Comparison of ENCODE assay signal across 11 cellular contexts in the genomic region with DNA sequence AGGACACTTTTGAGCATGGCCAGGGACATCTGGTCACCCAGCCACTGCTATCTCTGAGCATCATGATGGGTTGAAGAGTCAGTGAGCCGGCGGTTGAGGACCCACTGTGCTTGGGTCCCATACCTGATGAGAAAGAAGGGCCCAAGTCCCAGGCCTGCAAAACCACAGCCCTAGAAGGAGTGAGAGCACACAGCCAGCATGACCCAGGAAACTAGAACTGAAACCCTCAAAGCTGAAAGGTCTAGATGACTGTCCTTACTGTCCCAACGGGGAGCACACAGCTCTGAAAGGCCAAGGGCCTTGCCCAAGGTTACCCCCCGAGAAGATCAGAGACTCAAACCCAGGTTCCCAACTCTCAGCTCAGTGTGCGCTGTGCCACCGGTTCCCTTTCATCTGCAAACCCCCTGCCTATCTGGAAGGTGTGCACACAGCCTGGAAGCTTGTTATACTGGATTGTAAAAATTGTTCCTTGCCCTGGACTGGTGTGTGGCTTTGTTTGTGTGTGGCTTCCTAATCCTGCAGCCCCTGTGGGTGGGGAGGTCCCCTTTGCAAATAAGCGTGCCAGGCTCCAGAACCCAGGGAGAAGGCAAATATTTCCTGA. TPM values are rescaled to one million over a fixed set of nuclear protein-coding genes. Genes with fewer than 3 reads are reported as not detected.
A peak's percentile ranks its signal among the peaks of the same experiment; 100 is the strongest.
DNase-seq lines count a peak whose midpoint lies in the region; ATAC-seq and TF ChIP-seq lines count a peak whose summit lies in the region.
"Had no signal": no experiment of that assay in that cellular context is flagged by ENCODE, and none has a peak within 500 bp of the region (broad histone marks: within the 10 kb centered on the region; RNA-seq: fewer than 3 reads in every experiment).

No MANE protein-coding gene starts in this region.

- 62 to 78% (median 71%) methylated on average over 5 to 7 of the region's 7 CpGs for WGBS in spleen, 5 donors

- intact Hi-C loops in posterior cingulate gyrus (cut with DNase I) = no loop called here
- intact Hi-C loops in spleen (cut with DNase I; ENCODE audit: low total_unique reads) = no loop called here

- peak; percentile 21 to 46 for ATAC-seq in activated CD4-positive, CD25-positive, alpha-beta regulatory T cell treated with anti-CD3 and anti-CD28 coated beads, Interleukin-2, amount 50 U/mL, for 24 hours
- peak; percentile 92 for ATAC-seq in HG03439 (IDR thresholded peaks at IDR 0.05; ENCODE audit: unreplicated experiment)
- ATAC-seq in stimulated activated naive CD8-positive, alpha-beta T cell treated with anti-CD3 and anti-CD28 coated beads, Interleukin-15, amount 100 ng/mL, for 72 hours = peak; percentile 53

- H3K27me3 Mint-ChIP-seq in stimulated activated naive CD8-positive, alpha-beta T cell treated with anti-CD3 and anti-CD28 coated beads, Interleukin-15, amount 100 ng/mL, for 72 hours = no peaks in the 10 kb centered on the region
- H3K27me3 Mint-ChIP-seq: activated naive CD8-positive, alpha-beta T cell had no signal

- DNase-seq in activated CD4-positive, CD25-positive, alpha-beta regulatory T cell treated with anti-CD3 and anti-CD28 coated beads, Interleukin-2, amount 50 U/mL, for 72 hours = no peak
- no peak for DNase-seq in stimulated activated naive CD8-positive, alpha-beta T cell treated with anti-CD3 and anti-CD28 coated beads, Interleukin-15, amount 100 ng/mL, for 72 hours
- no peak for DNase-seq in posterior cingulate gyrus
- DNase-seq in spleen = no peak
- no peak for DNase-seq in DMS53 (lab: John Stamatoyannopoulos, UW)

- H3K27me3 ChIP-seq in spleen (replicated peaks in 1 of 7) = no peaks in the 10 kb centered on the region

- H3K4me3 Mint-ChIP-seq in stimulated activated naive CD8-positive, alpha-beta T cell treated with anti-CD3 and anti-CD28 coated beads, Interleukin-15, amount 100 ng/mL, for 72 hours = no peak overlapping the region
- H3K4me3 Mint-ChIP-seq: activated naive CD8-positive, alpha-beta T cell had no signal

- no peak for TF ChIP-seq CTCF in HEK293 (tag by site-specific recombination; IDR thresholded peaks at IDR 0.05)
- TF ChIP-seq CTCF in spleen (IDR thresholded peaks at IDR 0.05 in 8 of 11, conservative IDR thresholded peaks at IDR 0.05 in 3 of 11) = no peak

- H3K27ac Mint-ChIP-seq in stimulated activated naive CD8-positive, alpha-beta T cell treated with anti-CD3 and anti-CD28 coated beads, Interleukin-15, amount 100 ng/mL, for 72 hours = no peak overlapping the region
- H3K27ac Mint-ChIP-seq: activated naive CD8-positive, alpha-beta T cell had no signal

- POLR2A ChIA-PET in HEK293 (lab: Yijun Ruan, JAX) = no interaction called here

- no peak overlapping the region for H3K27ac ChIP-seq in HEK293 (ENCODE audit: extremely low read depth, low read depth, low read length)
- H3K27ac ChIP-seq in spleen = peak overlapping the region in 4 of 8 donors; percentile 31 to 62 (median 47)
- H3K27ac ChIP-seq: 22Rv1, epithelial cell of prostate had no signal

- H3K4me1 Mint-ChIP-seq in stimulated activated naive CD8-positive, alpha-beta T cell treated with anti-CD3 and anti-CD28 coated beads, Interleukin-15, amount 100 ng/mL, for 72 hours = peaks cover 26% of the 10 kb centered on the region

- H3K4me1 ChIP-seq in HEK293 (ENCODE audit: control insufficient read depth, insufficient read depth, low read length) = no peaks in the 10 kb centered on the region
- H3K4me1 ChIP-seq in spleen = peaks cover 0 to 43% (median 14%) of the 10 kb centered on the region in 6 donors

- TF ChIP-seq POLR2A in spleen (IDR thresholded peaks at IDR 0.05) = no peak

- H3K4me3 ChIP-seq in HEK293 (ENCODE audit: low read depth, low read length) (no peak overlapping the region), spleen (no peak overlapping the region)

- CTCF ChIA-PET in HEK293 (lab: Yijun Ruan, JAX) = interaction anchor here (1.0 kb wide), 1 partner anchor 23 kb away, joined by 8 read pairs; no protein-coding TSS in a partner anchor

- no peaks in the 10 kb centered on the region for H3K9me3 Mint-ChIP-seq in stimulated activated naive CD8-positive, alpha-beta T cell treated with anti-CD3 and anti-CD28 coated beads, Interleukin-15, amount 100 ng/mL, for 72 hours

- H3K9me3 ChIP-seq in HEK293 (ENCODE audit: control insufficient read depth, insufficient read depth, low read depth, low read length) (no peaks in the 10 kb centered on the region), spleen (no peaks in the 10 kb centered on the region)

- H3K36me3 ChIP-seq in HEK293 (ENCODE audit: control insufficient read depth in 2 of 2, insufficient read depth in 1 of 2, low read length in 2 of 2) (no peaks in the 10 kb centered on the region), spleen (no peaks in the 10 kb centered on the region)

TF ChIP-seq in HEK293, 187 proteins besides CTCF, POLR2A, EP300 and RAD21:
- TF ChIP-seq ZIC2 (tag by site-specific recombination; IDR thresholded peaks at IDR 0.05) (peak; percentile 95), ZNF677 (tag by site-specific recombination; IDR thresholded peaks at IDR 0.05) (no peak)
- TF ChIP-seq, protein P1, sequence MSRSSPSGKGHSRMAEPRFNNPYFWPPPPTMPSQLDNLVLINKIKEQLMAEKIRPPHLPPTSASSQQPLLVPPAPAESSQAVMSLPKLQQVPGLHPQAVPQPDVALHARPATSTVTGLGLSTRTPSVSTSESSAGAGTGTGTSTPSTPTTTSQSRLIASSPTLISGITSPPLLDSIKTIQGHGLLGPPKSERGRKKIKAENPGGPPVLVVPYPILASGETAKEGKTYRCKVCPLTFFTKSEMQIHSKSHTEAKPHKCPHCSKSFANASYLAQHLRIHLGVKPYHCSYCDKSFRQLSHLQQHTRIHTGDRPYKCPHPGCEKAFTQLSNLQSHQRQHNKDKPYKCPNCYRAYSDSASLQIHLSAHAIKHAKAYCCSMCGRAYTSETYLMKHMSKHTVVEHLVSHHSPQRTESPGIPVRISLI (tag by site-specific recombination; IDR thresholded peaks at IDR 0.05) = no peak

RNA-seq across cellular contexts. Expression of a gene that starts 22.6 kb away (rescaled TPM):
- total RNA-seq in spleen = 1,000 to 10,000 TPM; 1,269 to 1,826 (median 1,507) TPM
- 100 to 1,000 TPM; 363 to 690 (median 437) TPM for polyA plus RNA-seq in spleen

Comparison
In these comparisons a context has a peak if more than half of its experiments do, and no peak if none do; other contexts are left out.
1. ATAC-seq: peak in every context shown above with its lines; median percentile 92 in HG03439; 53 in stimulated activated naive CD8-positive, alpha-beta T cell treated with anti-CD3 and anti-CD28 coated beads, Interleukin-15, amount 100 ng/mL, for 72 hours; 34 in activated CD4-positive, CD25-positive, alpha-beta regulatory T cell treated with anti-CD3 and anti-CD28 coated beads, Interleukin-2, amount 50 U/mL, for 24 hours.